ENCODE assay signal across 1 cellular context in genomic region chr19:4966591-4966990, GRCh38.
TF ChIP-seq lines count a peak whose summit lies in the region.

No MANE protein-coding gene starts in this region.

TF ChIP-seq in IMR-90, 13 proteins besides CTCF, POLR2A, EP300 and RAD21 (continued from another document):
- no peak for TF ChIP-seq CHD1 (IDR thresholded peaks at IDR 0.05; ENCODE audit: low read depth, low read length)
- TF ChIP-seq ELK1 (IDR thresholded peaks at IDR 0.05; ENCODE audit: borderline replicate concordance, low read depth, low read length), result no peak
- no peak for TF ChIP-seq MXI1 (IDR thresholded peaks at IDR 0.05; ENCODE audit: borderline replicate concordance, low read depth, low read length)
- no peak for TF ChIP-seq FOS (IDR thresholded peaks at IDR 0.05; ENCODE audit: low read depth, low read length)
TF ChIP-seq in IMR-90: peak in this region for 0.
